In genomic region chr2:24491626-24492282, GRCh38 we compare ENCODE assay signal across 8 cellular contexts. TPM values are rescaled to one million over a fixed set of nuclear protein-coding genes. Genes with fewer than 3 reads are reported as not detected.
A peak's percentile ranks its signal among the peaks of the same experiment; 100 is the strongest.
DNase-seq lines count a peak whose midpoint lies in the region; ATAC-seq and TF ChIP-seq lines count a peak whose summit lies in the region.

No MANE protein-coding gene starts in this region.

- ATAC-seq in GM21381 (IDR thresholded peaks at IDR 0.05; ENCODE audit: unreplicated experiment) (peak; percentile 37), gastrocnemius medialis (peak; percentile 37)

- H3K4me1 ChIP-seq in CD8-positive, alpha-beta memory T cell (ENCODE audit: insufficient read depth, low read length) = peaks cover 48% of the 10 kb centered on the region
- H3K4me1 ChIP-seq in HUES64 (ENCODE audit: insufficient read depth, low read length) (peaks cover 20% of the 10 kb centered on the region), iPS DF 6.9 (ENCODE audit: control insufficient read depth, insufficient read depth, low read length) (peaks cover 5% of the 10 kb centered on the region; the same call in 1 of the 2 replicates), gastrocnemius medialis (peaks cover 42 to 47% of the 10 kb centered on the region in 2 donors)

- H3K27me3 Mint-ChIP-seq in CD8-positive, alpha-beta memory T cell = peaks cover 0 to 4% of the 10 kb centered on the region in 2 donors

- no peaks in the 10 kb centered on the region for H3K9me3 Mint-ChIP-seq in CD8-positive, alpha-beta memory T cell

- POLR2A ChIA-PET in CD8-positive, alpha-beta memory T cell (lab: Charles Lee) = interaction anchor here (0.8 to 1.8 kb wide), 4 partner anchors 9 to 301 kb away, joined by 3 to 4 read pairs (median 4); no protein-coding TSS in a partner anchor

- CTCF ChIA-PET in CD8-positive, alpha-beta memory T cell (lab: Charles Lee) = interaction anchor here (1.1 to 1.7 kb wide), 3 partner anchors 10 to 24 kb away, joined by 3 to 5 read pairs (median 3); no protein-coding TSS in a partner anchor

- H3K9me3 ChIP-seq in CD8-positive, alpha-beta memory T cell (ENCODE audit: low read length) = no peaks in the 10 kb centered on the region
- H3K9me3 ChIP-seq in HUES64 (ENCODE audit: insufficient read depth, low read depth, low read length) = no peaks in the 10 kb centered on the region
- no peaks in the 10 kb centered on the region for H3K9me3 ChIP-seq in iPS DF 6.9 (ENCODE audit: control insufficient read depth, insufficient read depth, low read length)
- H3K9me3 ChIP-seq in gastrocnemius medialis = no peaks in the 10 kb centered on the region

- no peak for TF ChIP-seq CTCF in astrocyte of the cerebellum (IDR thresholded peaks at IDR 0.05; ENCODE audit: low read depth, low read length, missing control alignments)
- peak in 1 of 5 experiments; percentile 10 for TF ChIP-seq CTCF in gastrocnemius medialis (IDR thresholded peaks at IDR 0.05 in 4 of 5, conservative IDR thresholded peaks at IDR 0.05 in 1 of 5)

- peak; percentile 43 to 62 for TF ChIP-seq POLR2A in gastrocnemius medialis (IDR thresholded peaks at IDR 0.05)

- H3K36me3 Mint-ChIP-seq in CD8-positive, alpha-beta memory T cell = peaks cover 0 to 5% (median 0%) of the 10 kb centered on the region in 3 donors

- peak overlapping the region; percentile 52 for H3K4me3 ChIP-seq in CD8-positive, alpha-beta memory T cell (ENCODE audit: low read length)
- H3K4me3 ChIP-seq in HUES64 (ENCODE audit: low read length) = peak overlapping the region; percentile 83
- H3K4me3 ChIP-seq in astrocyte of the cerebellum (ENCODE audit: low read depth, low read length) = peak overlapping the region; percentile 66
- peak overlapping the region; percentile 100 for H3K4me3 ChIP-seq in iPS DF 6.9 (ENCODE audit: low read length)
- H3K4me3 ChIP-seq in gastrocnemius medialis = peak overlapping the region; percentile 71 to 87 (median 84)

- intact Hi-C loops in gastrocnemius medialis (cut with DNase I; ENCODE audit: low total_unique reads) = loop anchor here (1.0 to 5.0 kb wide), 5 partner anchors 56 to 301 kb away; partner anchors contain the start of genes CENPO and PTRHD1

- peak overlapping the region; percentile 84 to 94 (median 86) for H3K4me3 Mint-ChIP-seq in CD8-positive, alpha-beta memory T cell

- H3K27ac ChIP-seq in CD8-positive, alpha-beta memory T cell (ENCODE audit: low read depth, low read length) = peak overlapping the region; percentile 63
- H3K27ac ChIP-seq in HUES64 (ENCODE audit: low read depth, low read length) (no peak overlapping the region), iPS DF 6.9 (ENCODE audit: low read length) (no peak overlapping the region), gastrocnemius medialis (peak overlapping the region; percentile 87 to 97 (median 95))

- no peaks in the 10 kb centered on the region for H3K27me3 ChIP-seq in CD8-positive, alpha-beta memory T cell (ENCODE audit: insufficient read depth, low read length, poor library complexity, severe bottlenecking)
- H3K27me3 ChIP-seq in HUES64 (ENCODE audit: insufficient read depth, low read length) = peaks cover 15% of the 10 kb centered on the region
- peaks cover 2% of the 10 kb centered on the region; the same call in 1 of the 2 replicates for H3K27me3 ChIP-seq in iPS DF 6.9 (ENCODE audit: control insufficient read depth, insufficient read depth, low read length)
- H3K27me3 ChIP-seq in gastrocnemius medialis = no peaks in the 10 kb centered on the region

- in situ Hi-C loops in astrocyte of the cerebellum (cut with HindIII; ENCODE audit: low sequenced_read_pairs) = no loop called here
- in situ Hi-C loops in gastrocnemius medialis (cut with MboI; ENCODE audit: low sequenced_read_pairs in 4 of 4) = no loop called here

- H3K27ac Mint-ChIP-seq in CD8-positive, alpha-beta memory T cell = peak overlapping the region; percentile 79 to 95 (median 92)

- under 1% methylated on average over 80 of the region's 80 CpGs for WGBS in HUES64
- WGBS in iPS DF 6.9 (ENCODE audit: insufficient coverage, insufficient read length) = no CpG with 5 or more reads among the region's 80 CpGs

- no peaks in the 10 kb centered on the region for H3K36me3 ChIP-seq in CD8-positive, alpha-beta memory T cell (ENCODE audit: insufficient read depth, low read length)
- H3K36me3 ChIP-seq in HUES64 (ENCODE audit: insufficient read depth, low read length) (no peaks in the 10 kb centered on the region), iPS DF 6.9 (ENCODE audit: control insufficient read depth, insufficient read depth, low read length) (no peaks in the 10 kb centered on the region), gastrocnemius medialis (no peaks in the 10 kb centered on the region)

- peak; percentile 65 to 82 (median 73) for DNase-seq in CD8-positive, alpha-beta memory T cell
- DNase-seq in T-helper 1 cell = peak; percentile 50 to 70 (median 58)
- no peak for DNase-seq in astrocyte of the cerebellum (ENCODE audit: low read depth)
- DNase-seq in iPS DF 6.9 (ENCODE audit: low read depth, low spot score) = no peak
- DNase-seq in gastrocnemius medialis = peak; percentile 30 to 48
- no peak for DNase-seq in NCI-H187 treated with DMSO at 0.1 percent for 48 hours (lab: John Stamatoyannopoulos, UW)

- peaks cover 53 to 65% (median 60%) of the 10 kb centered on the region in 3 donors for H3K4me1 Mint-ChIP-seq in CD8-positive, alpha-beta memory T cell

- peak overlapping the region; percentile 18 for H3K9ac ChIP-seq in HUES64 (ENCODE audit: low read depth, low read length)

RNA-seq across cellular contexts. Expression of gene NCOA1, which starts 0.7 kb away (rescaled TPM):
- 10 to 100 TPM; 32.2 to 35.7 TPM for total RNA-seq in CD8-positive, alpha-beta memory T cell
- 32.7 TPM for polyA plus RNA-seq in CD8-positive, alpha-beta memory T cell
- 9.9 TPM for polyA plus RNA-seq in HUES64 (2013, experiment 1 of 2)
- 9.8 TPM for polyA plus RNA-seq in HUES64 (2013, experiment 2 of 2)
- total RNA-seq in gastrocnemius medialis = 10 to 100 TPM; 33.9 to 91.2 (median 60.1) TPM

Comparison
In these comparisons a context has a peak if more than half of its experiments do, and no peak if none do; other contexts are left out.
1. DNase-seq: peak in CD8-positive, alpha-beta memory T cell (5 of 5), T-helper 1 cell (5 of 5) and gastrocnemius medialis (2 of 2); none in astrocyte of the cerebellum (single experiment), iPS DF 6.9 (single experiment) and NCI-H187 treated with DMSO at 0.1 percent for 48 hours (single experiment).
2. H3K27ac ChIP-seq: peak in CD8-positive, alpha-beta memory T cell (single experiment) and gastrocnemius medialis (4 of 4); none in HUES64 (single experiment) and iPS DF 6.9 (single experiment).
3. Peak in every context shown above with its lines, with median percentiles within 50 percentile points of each other: H3K4me3 ChIP-seq.